Comparison of ENCODE assay signal across 14 cellular contexts in the genomic region with DNA sequence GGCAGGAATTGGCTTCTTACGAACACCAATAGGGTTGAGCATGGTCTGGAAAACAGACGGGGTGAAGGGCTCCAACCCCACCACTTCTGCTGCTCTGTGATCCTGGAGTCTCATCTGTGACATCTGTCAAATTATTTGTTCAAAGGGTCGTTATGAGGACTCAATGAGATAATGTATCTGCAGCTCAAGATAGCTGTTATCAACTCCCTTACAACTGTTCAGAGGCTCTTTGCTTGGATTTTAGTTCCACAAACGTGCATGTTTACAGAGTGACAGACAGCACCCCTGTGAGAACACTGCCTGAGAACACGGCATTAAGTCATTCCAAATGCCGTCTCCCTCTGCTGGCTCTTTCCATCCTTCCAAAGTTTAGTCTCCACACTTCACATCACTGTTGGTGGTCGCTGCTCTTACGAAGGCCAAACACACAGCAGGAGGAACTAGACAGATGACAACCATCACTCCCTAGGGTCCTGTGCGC.
A peak's percentile ranks its signal among the peaks of the same experiment; 100 is the strongest.
DNase-seq lines count a peak whose midpoint lies in the region; ATAC-seq, FAIRE-seq and TF ChIP-seq lines count a peak whose summit lies in the region.
"Had no signal": no experiment of that assay in that cellular context is flagged by ENCODE, and none has a peak within 500 bp of the region (broad histone marks: within the 10 kb centered on the region; RNA-seq: fewer than 3 reads in every experiment).

No MANE protein-coding gene starts in this region.

- peak overlapping the region; percentile 25 for H3K23ac ChIP-seq in neuronal stem cell (ENCODE audit: low read depth, low read length, poor library complexity)

- H3K9me1 ChIP-seq in endothelial cell of umbilical vein (replicated peaks; ENCODE audit: control insufficient read depth, extremely low read depth, insufficient read depth, low read length): no peaks in the 10 kb centered on the region

- H3K9me2 ChIP-seq in GM23338 (ENCODE audit: insufficient read depth): peaks cover 13% of the 10 kb centered on the region; the same call in 1 of the 2 replicates

- H3K4me1 Mint-ChIP-seq in GM23338: peaks cover 14% of the 10 kb centered on the region

- no peak overlapping the region for H4K91ac ChIP-seq in neuronal stem cell (ENCODE audit: low read depth, low read length, poor library complexity)

- intact Hi-C loops in endothelial cell of umbilical vein (cut with micrococcal nuclease): no loop called here

- no TSS peak for BruUV-seq in endothelial cell of umbilical vein (replicated peaks; lab: Mats Ljungman, UMichigan)

- H3K27ac Mint-ChIP-seq in GM23338: no peak overlapping the region
- H3K27ac Mint-ChIP-seq: activated CD4-positive, alpha-beta T cell treated with anti-CD3 and anti-CD28 coated beads for 36 hours had no signal

- H2AFZ ChIP-seq in endothelial cell of umbilical vein (ENCODE audit: low read depth, low read length) (no peak overlapping the region), neuronal stem cell (ENCODE audit: low read length) (no peak overlapping the region), GM23338 (no peak overlapping the region)

- no peaks in the 10 kb centered on the region for H3K79me1 ChIP-seq in neuronal stem cell (ENCODE audit: low read depth, low read length)

- no peak overlapping the region for H2BK12ac ChIP-seq in neuronal stem cell (ENCODE audit: low read length)

- POLR2A ChIA-PET in endothelial cell of umbilical vein (lab: Charles Lee): no interaction called here

- H3K27ac ChIP-seq in RWPE2 (ENCODE audit: poor library complexity, severe bottlenecking): peak overlapping the region; percentile 62
- H3K27ac ChIP-seq in endothelial cell of umbilical vein (ENCODE audit: insufficient read depth, low read depth, low read length): no peak overlapping the region
- no peak overlapping the region for H3K27ac ChIP-seq in neuronal stem cell (replicated peaks; ENCODE audit: low read length)
- H3K27ac ChIP-seq in GM23338 (ENCODE audit: low read depth): no peak overlapping the region
- H3K27ac ChIP-seq: HL-60 had no signal

- peaks cover 4% of the 10 kb centered on the region for H3K27me3 Mint-ChIP-seq in GM23338 (ENCODE audit: insufficient read depth, low read depth, poor library complexity)

- no peaks in the 10 kb centered on the region for H4K20me1 ChIP-seq in endothelial cell of umbilical vein (replicated peaks; ENCODE audit: control insufficient read depth, extremely low read depth, insufficient read depth, low read length)
- no peaks in the 10 kb centered on the region for H4K20me1 ChIP-seq in GM23338 (replicated peaks; ENCODE audit: insufficient read depth)

- H2BK120ac ChIP-seq in neuronal stem cell (ENCODE audit: low read depth, low read length): no peak overlapping the region

- H3K18ac ChIP-seq in neuronal stem cell (ENCODE audit: low read length): peak overlapping the region; percentile 73

- H3K79me2 ChIP-seq in endothelial cell of umbilical vein (ENCODE audit: control insufficient read depth, insufficient read depth, low read length) (no peaks in the 10 kb centered on the region), GM23338 (replicated peaks; ENCODE audit: insufficient read depth) (no peaks in the 10 kb centered on the region)

- CTCF ChIA-PET in endothelial cell of umbilical vein (lab: Charles Lee): no interaction called here

- peaks cover 9% of the 10 kb centered on the region for H3K36me3 Mint-ChIP-seq in GM23338 (ENCODE audit: low read depth)

- H4K8ac ChIP-seq in neuronal stem cell (ENCODE audit: low read depth, low read length): no peak overlapping the region

- peak; percentile 33 for FAIRE-seq in endothelial cell of umbilical vein (lab: Jason Lieb, UNC)
- FAIRE-seq: kidney had no signal

- no peak overlapping the region for H2BK15ac ChIP-seq in neuronal stem cell (ENCODE audit: low read length)

- no peak overlapping the region for H3K4me3 Mint-ChIP-seq in GM23338
- H3K4me3 Mint-ChIP-seq: activated CD4-positive, alpha-beta T cell treated with anti-CD3 and anti-CD28 coated beads for 36 hours had no signal

- H3K14ac ChIP-seq in neuronal stem cell (ENCODE audit: low read length): no peak overlapping the region

- H2AK5ac ChIP-seq in neuronal stem cell (ENCODE audit: low read depth, low read length): peak overlapping the region; percentile 58

- no peak overlapping the region for H3K4ac ChIP-seq in neuronal stem cell (ENCODE audit: low read length)

- H3K4me3 ChIP-seq in RWPE2 (ENCODE audit: severe bottlenecking): no peak overlapping the region
- H3K4me3 ChIP-seq in endothelial cell of umbilical vein (replicated peaks in 1 of 3; ENCODE audit: insufficient read depth in 1 of 3, low read depth in 1 of 3, low read length in 3 of 3): no peak overlapping the region
- H3K4me3 ChIP-seq in neuronal stem cell (ENCODE audit: low read length in 2 of 2): no peak overlapping the region
- H3K4me3 ChIP-seq in GM23338: no peak overlapping the region

- TF ChIP-seq POLR2A in endothelial cell of umbilical vein (IDR thresholded peaks at IDR 0.05; ENCODE audit: low read depth, low read length): no peak

- no peaks in the 10 kb centered on the region for H3F3A ChIP-seq in GM23338 (replicated peaks; ENCODE audit: low read depth)

- H3K27me3 ChIP-seq in RWPE2 (ENCODE audit: insufficient read depth, poor library complexity, severe bottlenecking) (no peaks in the 10 kb centered on the region), endothelial cell of umbilical vein (ENCODE audit: control insufficient read depth in 2 of 2, insufficient read depth in 2 of 2, low read length in 2 of 2) (no peaks in the 10 kb centered on the region), neuronal stem cell (ENCODE audit: control insufficient read depth in 3 of 3, insufficient read depth in 3 of 3, low read depth in 1 of 3, low read length in 3 of 3) (no peaks in the 10 kb centered on the region), GM23338 (ENCODE audit: insufficient read depth) (no peaks in the 10 kb centered on the region)

- H3K4me2 ChIP-seq in endothelial cell of umbilical vein (ENCODE audit: insufficient read depth, low read length) (no peak overlapping the region), neuronal stem cell (ENCODE audit: insufficient read depth, low read length, poor library complexity, severe bottlenecking) (no peak overlapping the region), GM23338 (no peak overlapping the region)

- H3K4me1 ChIP-seq in RWPE2 (ENCODE audit: insufficient read depth, poor library complexity, severe bottlenecking): peaks cover 34% of the 10 kb centered on the region
- peaks cover 4% of the 10 kb centered on the region for H3K4me1 ChIP-seq in endothelial cell of umbilical vein (ENCODE audit: control insufficient read depth, extremely low read depth, insufficient read depth, low read length)
- H3K4me1 ChIP-seq in neuronal stem cell (ENCODE audit: control insufficient read depth in 2 of 2, insufficient read depth in 1 of 2, low read depth in 1 of 2, low read length in 2 of 2): peaks cover 2 to 11% of the 10 kb centered on the region in 2 donors
- H3K4me1 ChIP-seq in GM23338 (ENCODE audit: insufficient read depth): no peaks in the 10 kb centered on the region

- H2BK5ac ChIP-seq in neuronal stem cell (ENCODE audit: low read length): no peak overlapping the region

- ATAC-seq in RWPE2 (ENCODE audit: low read depth) (no peak), GM23338 (no peak)

- H3K9me3 Mint-ChIP-seq in GM23338: peaks cover 15% of the 10 kb centered on the region

- DNase-seq in HCEC 1CT (peak; percentile 41), RWPE2 (ENCODE audit: low spot score) (no peak), endothelial cell of umbilical vein (ENCODE audit: low read depth, low spot score) (peak; percentile 16), neuronal stem cell (ENCODE audit: low spot score) (no peak), COR-L47 (lab: John Stamatoyannopoulos, UW) (no peak), SIG-M5 treated with dmso at 0.1 percent for 504 hours (lab: John Stamatoyannopoulos, UW; ENCODE audit: unreplicated experiment) (no peak), GM23338 (ENCODE audit: low spot score) (no peak)
- DNase-seq: activated gamma-delta T cell; central memory CD4-positive, alpha-beta T cell; kidney; NCI-H446 treated with DMSO at 0.1 percent for 48 hours; substantia nigra had no signal

- H3K9ac ChIP-seq in endothelial cell of umbilical vein (replicated peaks; ENCODE audit: extremely low read depth, insufficient read depth, low read length): no peak overlapping the region
- H3K9ac ChIP-seq in neuronal stem cell (ENCODE audit: low read depth, low read length, poor library complexity): no peak overlapping the region

- WGBS in neuronal stem cell (ENCODE audit: extremely low coverage in 2 of 2, insufficient read length in 2 of 2, insufficient replicate concordance in 1 of 2), 2 donors: no CpG with 5 or more reads among the region's 9 CpGs

- no peak for TF ChIP-seq CTCF in RWPE2 (IDR thresholded peaks at IDR 0.05; ENCODE audit: poor library complexity, severe bottlenecking)
- no peak for TF ChIP-seq CTCF in endothelial cell of umbilical vein (IDR thresholded peaks at IDR 0.05; ENCODE audit: extremely low read depth in 1 of 2, insufficient read depth in 1 of 2, low read depth in 1 of 2, low read length in 2 of 2)
- 0 out of 4 replicates have a peak, but pooled peaks of 1 of the 2 experiments have one; percentile 15 for TF ChIP-seq CTCF in GM23338 (conservative IDR thresholded peaks at IDR 0.05; ENCODE audit: low read depth in 2 of 2)

- H3K9me3 ChIP-seq in RWPE2 (ENCODE audit: severe bottlenecking) (no peaks in the 10 kb centered on the region), endothelial cell of umbilical vein (replicated peaks; ENCODE audit: control insufficient read depth, insufficient read depth, low read length) (no peaks in the 10 kb centered on the region), neuronal stem cell (replicated peaks in 1 of 2; ENCODE audit: control insufficient read depth in 2 of 2, insufficient read depth in 1 of 2, low read depth in 1 of 2, low read length in 2 of 2) (peaks cover 10 to 12% of the 10 kb centered on the region in 2 donors)

- H3K36me3 ChIP-seq in RWPE2 (ENCODE audit: low read depth): no peaks in the 10 kb centered on the region
- H3K36me3 ChIP-seq in endothelial cell of umbilical vein (ENCODE audit: control insufficient read depth in 2 of 2, extremely low read depth in 1 of 2, insufficient read depth in 2 of 2, low read length in 2 of 2): no peaks in the 10 kb centered on the region
- H3K36me3 ChIP-seq in neuronal stem cell (replicated peaks in 1 of 2; ENCODE audit: control insufficient read depth in 2 of 2, insufficient read depth in 2 of 2, low read length in 2 of 2): no peaks in the 10 kb centered on the region
- H3K36me3 ChIP-seq in GM23338 (ENCODE audit: insufficient read depth): no peaks in the 10 kb centered on the region

- dilution Hi-C loops in endothelial cell of umbilical vein (cut with MboI; ENCODE audit: extremely low pct_ligation_motif_present, low sequenced_read_pairs): no loop called here

TF ChIP-seq in endothelial cell of umbilical vein, 7 proteins besides CTCF, POLR2A, EP300 and RAD21 (continues in another document):
- TF ChIP-seq FOS (IDR thresholded peaks at IDR 0.05; ENCODE audit: borderline replicate concordance, insufficient read depth, low read length) (no peak), MYC (IDR thresholded peaks at IDR 0.05; ENCODE audit: low read depth, low read length) (no peak)

TF ChIP-seq in GM23338, 12 proteins besides CTCF, POLR2A, EP300 and RAD21:
- no peak for TF ChIP-seq NANOG (IDR thresholded peaks at IDR 0.05; ENCODE audit: borderline replicate concordance)
TF ChIP-seq in GM23338: peak in this region for 0.

Comparison
In these comparisons a context has a peak if more than half of its experiments do, and no peak if none do; other contexts are left out.
1. DNase-seq: peak in HCEC 1CT (single experiment) and endothelial cell of umbilical vein (single experiment); none in RWPE2 (single experiment), neuronal stem cell (single experiment), COR-L47 (single experiment), SIG-M5 treated with dmso at 0.1 percent for 504 hours (single experiment) and GM23338 (single experiment).